2 cellular contexts compared by ENCODE assay signal in genomic region chr13:114127473-114128347, GRCh38.
TF ChIP-seq lines count a peak whose summit lies in the region.

No MANE protein-coding gene starts in this region.

TF ChIP-seq in SK-N-SH, 30 proteins besides CTCF, POLR2A, EP300 and RAD21 (continued from another document):
- TF ChIP-seq ZBTB33 (IDR thresholded peaks at IDR 0.05; ENCODE audit: borderline replicate concordance, low read depth) (no peak), ELF1 (IDR thresholded peaks at IDR 0.05) (no peak), IRF3 (IDR thresholded peaks at IDR 0.05; ENCODE audit: low read depth, low read length) (no peak), FOXJ3 (CRISPR knock-in tag; IDR thresholded peaks at IDR 0.05) (no peak), RFX5 (IDR thresholded peaks at IDR 0.05; ENCODE audit: low read length) (no peak), EZH2phosphoT487 (IDR thresholded peaks at IDR 0.05; ENCODE audit: borderline replicate concordance, low read depth) (no peak), NFIC (IDR thresholded peaks at IDR 0.05; ENCODE audit: borderline replicate concordance) (no peak)

TF ChIP-seq in SK-N-SH treated with all-trans-retinoic acid at 6 μM for 48 hours, 23 proteins besides CTCF, POLR2A, EP300 and RAD21 (continued from another document):
- TF ChIP-seq CSRNP3 (CRISPR knock-in tag; IDR thresholded peaks at IDR 0.05), result no peak
- TF ChIP-seq POU6F1 (CRISPR knock-in tag; IDR thresholded peaks at IDR 0.05; ENCODE audit: borderline replicate concordance, low read depth), result no peak
- no peak for TF ChIP-seq SNAI2 (CRISPR knock-in tag; IDR thresholded peaks at IDR 0.05)
- no peak for TF ChIP-seq CSDC2 (CRISPR knock-in tag; IDR thresholded peaks at IDR 0.05)
- no peak for TF ChIP-seq RARB (CRISPR knock-in tag; IDR thresholded peaks at IDR 0.05)
- TF ChIP-seq ESRRG (CRISPR knock-in tag; IDR thresholded peaks at IDR 0.05), result no peak
- no peak for TF ChIP-seq PPARA (CRISPR knock-in tag; IDR thresholded peaks at IDR 0.05; ENCODE audit: borderline replicate concordance)
- TF ChIP-seq ISL1 (CRISPR knock-in tag; IDR thresholded peaks at IDR 0.05), result no peak
- no peak for TF ChIP-seq BACH2 (CRISPR knock-in tag; IDR thresholded peaks at IDR 0.05; ENCODE audit: borderline replicate concordance)
